In the genomic region with DNA sequence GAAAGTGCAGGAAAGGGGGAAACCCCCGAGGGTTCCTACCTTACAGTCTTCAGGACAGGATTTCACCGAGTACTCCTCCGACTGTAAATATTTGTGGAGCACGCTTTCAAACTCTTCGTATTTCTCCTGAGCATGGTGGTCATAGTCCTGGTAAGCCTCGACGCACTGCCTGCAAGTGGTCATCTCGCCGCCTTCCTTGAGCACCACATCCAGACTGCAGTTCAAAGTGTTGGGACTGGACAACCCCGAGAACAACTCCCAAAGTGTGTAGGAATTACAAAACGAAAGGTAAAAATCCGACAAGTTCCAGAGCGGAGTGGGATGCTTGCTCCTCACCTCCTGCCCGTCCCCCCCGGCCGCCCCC, we compare ENCODE assay signal across 10 cellular contexts.
A peak's percentile ranks its signal among the peaks of the same experiment; 100 is the strongest.
DNase-seq lines count a peak whose midpoint lies in the region; ATAC-seq and TF ChIP-seq lines count a peak whose summit lies in the region.
"Had no signal": no experiment of that assay in that cellular context is flagged by ENCODE, and none has a peak within 500 bp of the region (broad histone marks: within the 10 kb centered on the region; RNA-seq: fewer than 3 reads in every experiment).

No MANE protein-coding gene starts in this region.

- no peaks in the 10 kb centered on the region for H3K9me3 ChIP-seq in HEK293 (ENCODE audit: control insufficient read depth, insufficient read depth, low read depth, low read length)
- no peaks in the 10 kb centered on the region for H3K9me3 ChIP-seq in SK-N-MC (ENCODE audit: low read depth, low read length)
- no peaks in the 10 kb centered on the region for H3K9me3 ChIP-seq in skeletal muscle satellite cell (replicated peaks; ENCODE audit: low read length)

- peaks cover 34% of the 10 kb centered on the region for H3K27me3 ChIP-seq in skeletal muscle satellite cell (ENCODE audit: control insufficient read depth, insufficient read depth, low read length)

- H3K9ac ChIP-seq in SK-N-MC (ENCODE audit: insufficient read length) (no peak overlapping the region), skeletal muscle satellite cell (ENCODE audit: low read depth, low read length) (no peak overlapping the region)

- peak overlapping the region; percentile 79 for H3K4me2 ChIP-seq in skeletal muscle satellite cell (ENCODE audit: low read length)

- H3K4me3 ChIP-seq in HEK293 (ENCODE audit: low read depth, low read length) (peak overlapping the region; percentile 52), SK-N-MC (peak overlapping the region; percentile 67), skeletal muscle satellite cell (ENCODE audit: low read length) (no peak overlapping the region)

- peaks cover 12% of the 10 kb centered on the region for H3K4me1 Mint-ChIP-seq in glutamatergic neuron (ENCODE audit: low read depth, unreplicated experiment)

- H3K27me3 Mint-ChIP-seq in glutamatergic neuron (ENCODE audit: unreplicated experiment) = peaks cover 12% of the 10 kb centered on the region

- H3K36me3 Mint-ChIP-seq in glutamatergic neuron (ENCODE audit: unreplicated experiment) = no peaks in the 10 kb centered on the region
- H3K36me3 Mint-ChIP-seq: IgD-negative memory B cell had no signal

- H3K27ac ChIP-seq in HEK293 (ENCODE audit: extremely low read depth, low read depth, low read length) (no peak overlapping the region), SK-N-MC (no peak overlapping the region)

- H3K4me3 Mint-ChIP-seq in glutamatergic neuron (ENCODE audit: unreplicated experiment) = peak overlapping the region; percentile 94

- TF ChIP-seq CTCF in HEK293 (tag by site-specific recombination; IDR thresholded peaks at IDR 0.05) (no peak), glutamatergic neuron (IDR thresholded peaks at IDR 0.05; ENCODE audit: partially characterized antibody, unreplicated experiment) (no peak)

- no peak for ATAC-seq in GM18868 (IDR thresholded peaks at IDR 0.05; ENCODE audit: unreplicated experiment)
- ATAC-seq in GM18909 (IDR thresholded peaks at IDR 0.05; ENCODE audit: poor library complexity, unreplicated experiment) = no peak
- ATAC-seq: HCT116 had no signal

- DNase-seq in SK-N-MC (ENCODE audit: low read depth, low spot score) = no peak
- DNase-seq in glutamatergic neuron = no peak
- DNase-seq in GM19238 (ENCODE audit: insufficient read length, low spot score) = no peak
- DNase-seq: effector memory CD4-positive, alpha-beta T cell had no signal

- H3K36me3 ChIP-seq in HEK293 (ENCODE audit: control insufficient read depth in 2 of 2, insufficient read depth in 1 of 2, low read length in 2 of 2) = no peaks in the 10 kb centered on the region
- no peaks in the 10 kb centered on the region for H3K36me3 ChIP-seq in SK-N-MC (ENCODE audit: insufficient read depth, low read length)
- H3K36me3 ChIP-seq in skeletal muscle satellite cell (ENCODE audit: insufficient read depth, low read length) = no peaks in the 10 kb centered on the region

- CTCF ChIA-PET in HEK293 (lab: Yijun Ruan, JAX) = no interaction called here

- peaks cover 18% of the 10 kb centered on the region for H3K9me3 Mint-ChIP-seq in glutamatergic neuron (ENCODE audit: unreplicated experiment)

- H3K4me1 ChIP-seq in HEK293 (ENCODE audit: control insufficient read depth, insufficient read depth, low read length) (no peaks in the 10 kb centered on the region), skeletal muscle satellite cell (ENCODE audit: control insufficient read depth, insufficient read depth, low read length) (peaks cover 9% of the 10 kb centered on the region)

- POLR2A ChIA-PET in HEK293 (lab: Yijun Ruan, JAX) = no interaction called here

- no peak overlapping the region for H3K27ac Mint-ChIP-seq in glutamatergic neuron (ENCODE audit: unreplicated experiment)
- H3K27ac Mint-ChIP-seq: IgD-negative memory B cell had no signal

TF ChIP-seq in HEK293, 187 proteins besides CTCF, POLR2A, EP300 and RAD21 (continues in another document):
- TF ChIP-seq ZNF76 (tag by site-specific recombination; IDR thresholded peaks at IDR 0.05; ENCODE audit: borderline replicate concordance, low read depth) = no peak
- no peak for TF ChIP-seq ZNF202 (tag by site-specific recombination; IDR thresholded peaks at IDR 0.05; ENCODE audit: borderline replicate concordance)
- TF ChIP-seq FEZF1 (tag by site-specific recombination; IDR thresholded peaks at IDR 0.05) = no peak
- TF ChIP-seq ZNF174 (tag by site-specific recombination; IDR thresholded peaks at IDR 0.05) = no peak
- no peak for TF ChIP-seq ZNF10 (tag by site-specific recombination; IDR thresholded peaks at IDR 0.05)
- TF ChIP-seq ZNF624 (tag by site-specific recombination; IDR thresholded peaks at IDR 0.05) = no peak
- no peak for TF ChIP-seq ZNF658 (tag by site-specific recombination; IDR thresholded peaks at IDR 0.05)
- TF ChIP-seq, protein P1, sequence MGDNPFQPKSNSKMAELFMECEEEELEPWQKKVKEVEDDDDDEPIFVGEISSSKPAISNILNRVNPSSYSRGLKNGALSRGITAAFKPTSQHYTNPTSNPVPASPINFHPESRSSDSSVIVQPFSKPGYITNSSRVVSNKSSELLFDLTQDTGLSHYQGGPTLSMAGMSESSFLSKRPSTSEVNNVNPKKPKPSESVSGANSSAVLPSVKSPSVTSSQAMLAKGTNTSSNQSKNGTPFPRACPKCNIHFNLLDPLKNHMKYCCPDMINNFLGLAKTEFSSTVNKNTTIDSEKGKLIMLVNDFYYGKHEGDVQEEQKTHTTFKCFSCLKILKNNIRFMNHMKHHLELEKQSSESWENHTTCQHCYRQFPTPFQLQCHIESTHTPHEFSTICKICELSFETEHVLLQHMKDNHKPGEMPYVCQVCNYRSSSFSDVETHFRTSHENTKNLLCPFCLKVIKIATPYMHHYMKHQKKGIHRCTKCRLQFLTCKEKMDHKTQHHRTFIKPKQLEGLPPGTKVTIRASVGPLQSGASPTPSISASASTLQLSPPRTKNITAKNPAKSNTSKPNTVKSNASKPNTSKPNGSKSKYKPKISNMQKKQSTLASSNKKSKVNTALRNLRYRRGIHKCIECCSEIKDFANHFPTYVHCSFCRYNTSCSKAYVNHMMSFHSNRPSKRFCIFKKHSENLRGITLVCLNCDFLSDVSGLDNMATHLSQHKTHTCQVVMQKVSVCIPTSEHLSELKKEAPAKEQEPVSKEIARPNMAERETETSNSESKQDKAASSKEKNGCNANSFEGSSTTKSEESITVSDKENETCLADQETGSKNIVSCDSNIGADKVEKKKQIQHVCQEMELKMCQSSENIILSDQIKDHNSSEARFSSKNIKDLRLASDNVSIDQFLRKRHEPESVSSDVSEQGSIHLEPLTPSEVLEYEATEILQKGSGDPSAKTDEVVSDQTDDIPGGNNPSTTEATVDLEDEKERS (tag by site-specific recombination; IDR thresholded peaks at IDR 0.05) = no peak
- TF ChIP-seq, protein P2, sequence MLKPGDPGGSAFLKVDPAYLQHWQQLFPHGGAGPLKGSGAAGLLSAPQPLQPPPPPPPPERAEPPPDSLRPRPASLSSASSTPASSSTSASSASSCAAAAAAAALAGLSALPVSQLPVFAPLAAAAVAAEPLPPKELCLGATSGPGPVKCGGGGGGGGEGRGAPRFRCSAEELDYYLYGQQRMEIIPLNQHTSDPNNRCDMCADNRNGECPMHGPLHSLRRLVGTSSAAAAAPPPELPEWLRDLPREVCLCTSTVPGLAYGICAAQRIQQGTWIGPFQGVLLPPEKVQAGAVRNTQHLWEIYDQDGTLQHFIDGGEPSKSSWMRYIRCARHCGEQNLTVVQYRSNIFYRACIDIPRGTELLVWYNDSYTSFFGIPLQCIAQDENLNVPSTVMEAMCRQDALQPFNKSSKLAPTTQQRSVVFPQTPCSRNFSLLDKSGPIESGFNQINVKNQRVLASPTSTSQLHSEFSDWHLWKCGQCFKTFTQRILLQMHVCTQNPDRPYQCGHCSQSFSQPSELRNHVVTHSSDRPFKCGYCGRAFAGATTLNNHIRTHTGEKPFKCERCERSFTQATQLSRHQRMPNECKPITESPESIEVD (tag by site-specific recombination; IDR thresholded peaks at IDR 0.05) = no peak
- TF ChIP-seq ZNF423 (tag by site-specific recombination; IDR thresholded peaks at IDR 0.05) = no peak
- TF ChIP-seq PRDM4 (tag by site-specific recombination; IDR thresholded peaks at IDR 0.05) = no peak
- TF ChIP-seq, protein P3, sequence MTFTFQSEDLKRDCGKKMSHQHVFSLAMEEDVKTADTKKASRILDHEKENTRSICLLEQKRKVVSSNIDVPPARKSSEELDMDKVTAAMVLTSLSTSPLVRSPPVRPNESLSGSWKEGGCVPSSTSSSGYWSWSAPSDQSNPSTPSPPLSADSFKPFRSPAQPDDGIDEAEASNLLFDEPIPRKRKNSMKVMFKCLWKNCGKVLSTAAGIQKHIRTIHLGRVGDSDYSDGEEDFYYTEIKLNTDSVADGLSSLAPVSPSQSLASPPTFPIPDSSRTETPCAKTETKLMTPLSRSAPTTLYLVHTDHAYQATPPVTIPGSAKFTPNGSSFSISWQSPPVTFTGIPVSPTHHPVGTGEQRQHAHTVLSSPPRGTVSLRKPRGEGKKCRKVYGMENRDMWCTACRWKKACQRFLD (tag by site-specific recombination; IDR thresholded peaks at IDR 0.05) = no peak
- TF ChIP-seq HOXD13 (CRISPR knock-in tag; IDR thresholded peaks at IDR 0.05; ENCODE audit: borderline replicate concordance) = no peak
- TF ChIP-seq ZNF560 (tag by site-specific recombination; IDR thresholded peaks at IDR 0.05; ENCODE audit: borderline replicate concordance) = no peak
- TF ChIP-seq YY2 (tag by site-specific recombination; IDR thresholded peaks at IDR 0.05) = no peak
- TF ChIP-seq ZNF121 (tag by site-specific recombination; IDR thresholded peaks at IDR 0.05) = no peak
- TF ChIP-seq SP7 (tag by site-specific recombination; IDR thresholded peaks at IDR 0.05) = no peak
- no peak for TF ChIP-seq ZNF169 (tag by site-specific recombination; IDR thresholded peaks at IDR 0.05)
